ENCODE assay signal across 8 cellular contexts in the genomic region with DNA sequence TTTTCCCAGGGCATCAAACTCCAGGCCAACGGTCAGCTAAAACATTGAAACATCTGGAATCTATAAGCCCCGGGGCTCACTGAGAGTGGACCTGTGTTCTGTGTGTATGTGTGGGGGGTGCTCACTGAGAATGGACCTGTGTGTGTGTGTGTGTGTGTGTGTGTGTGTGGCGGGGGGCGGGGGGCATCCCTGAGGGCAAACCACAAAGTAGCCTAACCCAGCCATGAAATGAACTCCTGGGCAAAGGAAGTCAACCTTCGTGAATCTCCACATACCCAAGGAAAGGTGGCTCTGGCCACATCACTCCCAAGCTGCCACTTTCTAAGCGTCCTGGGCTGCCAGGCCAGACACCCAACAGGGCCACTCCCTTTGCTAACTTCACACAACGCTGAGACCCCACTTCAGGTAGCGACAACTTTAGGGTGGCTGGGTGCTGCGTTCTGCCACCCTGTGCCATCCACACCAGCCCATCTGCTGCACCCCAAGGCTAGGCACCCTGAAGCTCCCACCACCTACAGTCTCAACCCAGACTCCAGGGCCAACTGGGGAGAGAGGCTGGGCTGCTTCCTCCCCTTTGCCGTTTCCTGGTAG. TPM values are rescaled to one million over a fixed set of nuclear protein-coding genes. Genes with fewer than 3 reads are reported as not detected.
DNase-seq lines count a peak whose midpoint lies in the region; ATAC-seq and TF ChIP-seq lines count a peak whose summit lies in the region.

No MANE protein-coding gene starts in this region.

- peaks cover 16 to 73% (median 44%) of the 10 kb centered on the region in 11 experiments; a peak in 21 of 22 replicates for H4K20me1 ChIP-seq in BLaER1 treated with 17β-estradiol and CSF1 and Interleukin-3, amounts not matched to agents 10 nM and 100 nM
- H4K20me1 ChIP-seq in neural cell (ENCODE audit: insufficient read depth): no peaks in the 10 kb centered on the region

- no peak for TF ChIP-seq RAD21 in neural cell (conservative IDR thresholded peaks at IDR 0.05)

- peak overlapping the region; percentile 88 to 99 (median 98); a peak in 21 of 22 replicates for H3K27ac ChIP-seq in BLaER1 treated with 17β-estradiol and CSF1 and Interleukin-3, amounts not matched to agents 10 nM and 100 nM
- H3K27ac ChIP-seq in ectodermal cell (ENCODE audit: insufficient read depth, low read depth, low read length, poor library complexity, severe bottlenecking): peak overlapping the region; percentile 76
- no peak overlapping the region for H3K27ac ChIP-seq in neural cell (ENCODE audit: low read length)

- no peaks in the 10 kb centered on the region for H3K9me2 ChIP-seq in neural cell (ENCODE audit: insufficient read depth, low read length)

- H3K4me1 ChIP-seq in BLaER1 treated with 17β-estradiol and CSF1 and Interleukin-3, amounts not matched to agents 10 nM and 100 nM: peaks cover 65 to 85% (median 80%) of the 10 kb centered on the region in 10 experiments
- H3K4me1 ChIP-seq in NT2/D1 (ENCODE audit: insufficient read depth, insufficient read length) (peaks cover 44% of the 10 kb centered on the region), ectodermal cell (ENCODE audit: control insufficient read depth, insufficient read depth, low read length) (peaks cover 32% of the 10 kb centered on the region)

- no peak for TF ChIP-seq CTCF in neural cell (IDR thresholded peaks at IDR 0.05; ENCODE audit: poor library complexity, severe bottlenecking)

- TF ChIP-seq EP300 in neural cell (conservative IDR thresholded peaks at IDR 0.05; ENCODE audit: poor library complexity, severe bottlenecking): no peak

- peak overlapping the region; percentile 98 to 100 (median 100) for H3K4me2 ChIP-seq in BLaER1 treated with 17β-estradiol and CSF1 and Interleukin-3, amounts not matched to agents 10 nM and 100 nM
- H3K4me2 ChIP-seq in neural cell (ENCODE audit: low read length): peak overlapping the region; percentile 73

- no peaks in the 10 kb centered on the region for H3F3A ChIP-seq in neural cell (ENCODE audit: insufficient read depth, low read length, poor library complexity, severe bottlenecking)

- no peak for DNase-seq in NT2/D1 (ENCODE audit: low read depth, low spot score)
- DNase-seq in NOMO-1 treated with dmso at 0.1 percent for 144 hours (lab: John Stamatoyannopoulos, UW; ENCODE audit: unreplicated experiment): no peak
- DNase-seq in cerebellum (ENCODE audit: low spot score): no peak

- WGBS in ectodermal cell, 2 experiments: 74% methylated on average over 10 of the region's 10 CpGs

- peaks cover 15 to 21% (median 18%) of the 10 kb centered on the region in 11 experiments for H3K36me3 ChIP-seq in BLaER1 treated with 17β-estradiol and CSF1 and Interleukin-3, amounts not matched to agents 10 nM and 100 nM
- H3K36me3 ChIP-seq in NT2/D1 (ENCODE audit: insufficient read depth, insufficient read length, low read length) (peaks cover 33% of the 10 kb centered on the region), ectodermal cell (ENCODE audit: control insufficient read depth, insufficient read depth, low read length) (no peaks in the 10 kb centered on the region), neural cell (ENCODE audit: insufficient read depth, low read length) (no peaks in the 10 kb centered on the region)

- no peaks in the 10 kb centered on the region for H3K9me3 ChIP-seq in BLaER1 treated with 17β-estradiol and CSF1 and Interleukin-3, amounts not matched to agents 10 nM and 100 nM (replicated peaks in 1 of 11)
- H3K9me3 ChIP-seq in NT2/D1 (ENCODE audit: insufficient read depth, low read length): no peaks in the 10 kb centered on the region
- H3K9me3 ChIP-seq in ectodermal cell (ENCODE audit: control insufficient read depth, low read length): no peaks in the 10 kb centered on the region
- no peaks in the 10 kb centered on the region for H3K9me3 ChIP-seq in neural cell (ENCODE audit: low read length)

- peak overlapping the region; percentile 91 to 99 (median 94) for H3K4me3 ChIP-seq in BLaER1 treated with 17β-estradiol and CSF1 and Interleukin-3, amounts not matched to agents 10 nM and 100 nM
- peak overlapping the region; percentile 80 for H3K4me3 ChIP-seq in NT2/D1 (ENCODE audit: insufficient read length, low read depth)
- H3K4me3 ChIP-seq in ectodermal cell (ENCODE audit: insufficient read depth, low read depth, low read length): peak overlapping the region; percentile 67
- peak overlapping the region; percentile 72 for H3K4me3 ChIP-seq in neural cell (ENCODE audit: low read length)

- peaks cover 23% of the 10 kb centered on the region for H3K79me2 ChIP-seq in neural cell (replicated peaks; ENCODE audit: insufficient read depth, low read length)

- no peak overlapping the region for H2AFZ ChIP-seq in neural cell (ENCODE audit: low read depth, low read length)

- ATAC-seq in HG02571 (IDR thresholded peaks at IDR 0.05; ENCODE audit: unreplicated experiment) (no peak), GM21447 (IDR thresholded peaks at IDR 0.05; ENCODE audit: unreplicated experiment) (no peak)

- peaks cover 15 to 24% (median 19%) of the 10 kb centered on the region in 11 experiments for H3K27me3 ChIP-seq in BLaER1 treated with 17β-estradiol and CSF1 and Interleukin-3, amounts not matched to agents 10 nM and 100 nM
- H3K27me3 ChIP-seq in NT2/D1 (ENCODE audit: insufficient read depth, insufficient read length): peaks cover 10% of the 10 kb centered on the region
- H3K27me3 ChIP-seq in ectodermal cell (ENCODE audit: control insufficient read depth, insufficient read depth, low read length, poor library complexity, severe bottlenecking): peaks cover 17% of the 10 kb centered on the region
- no peaks in the 10 kb centered on the region for H3K27me3 ChIP-seq in neural cell (ENCODE audit: insufficient read depth, low read depth, low read length)

- peak overlapping the region; percentile 89 to 99 (median 96) for H3K9ac ChIP-seq in BLaER1 treated with 17β-estradiol and CSF1 and Interleukin-3, amounts not matched to agents 10 nM and 100 nM
- H3K9ac ChIP-seq in NT2/D1 (ENCODE audit: insufficient read length, low read depth) (peak overlapping the region; percentile 89), neural cell (ENCODE audit: low read length) (peak overlapping the region; percentile 68)

TF ChIP-seq in neural cell, 6 proteins besides CTCF, POLR2A, EP300 and RAD21:
- TF ChIP-seq POLR2AphosphoS5 (IDR thresholded peaks at IDR 0.05) (no peak), EZH2 (IDR thresholded peaks at IDR 0.05; ENCODE audit: borderline replicate concordance, insufficient read depth, low read length, poor library complexity, severe bottlenecking) (no peak), SMC3 (conservative IDR thresholded peaks at IDR 0.05; ENCODE audit: poor library complexity) (no peak), MXI1 (conservative IDR thresholded peaks at IDR 0.05; ENCODE audit: poor library complexity, severe bottlenecking) (no peak), TAF1 (IDR thresholded peaks at IDR 0.05; ENCODE audit: low read depth) (no peak)
- TF ChIP-seq, protein P1, sequence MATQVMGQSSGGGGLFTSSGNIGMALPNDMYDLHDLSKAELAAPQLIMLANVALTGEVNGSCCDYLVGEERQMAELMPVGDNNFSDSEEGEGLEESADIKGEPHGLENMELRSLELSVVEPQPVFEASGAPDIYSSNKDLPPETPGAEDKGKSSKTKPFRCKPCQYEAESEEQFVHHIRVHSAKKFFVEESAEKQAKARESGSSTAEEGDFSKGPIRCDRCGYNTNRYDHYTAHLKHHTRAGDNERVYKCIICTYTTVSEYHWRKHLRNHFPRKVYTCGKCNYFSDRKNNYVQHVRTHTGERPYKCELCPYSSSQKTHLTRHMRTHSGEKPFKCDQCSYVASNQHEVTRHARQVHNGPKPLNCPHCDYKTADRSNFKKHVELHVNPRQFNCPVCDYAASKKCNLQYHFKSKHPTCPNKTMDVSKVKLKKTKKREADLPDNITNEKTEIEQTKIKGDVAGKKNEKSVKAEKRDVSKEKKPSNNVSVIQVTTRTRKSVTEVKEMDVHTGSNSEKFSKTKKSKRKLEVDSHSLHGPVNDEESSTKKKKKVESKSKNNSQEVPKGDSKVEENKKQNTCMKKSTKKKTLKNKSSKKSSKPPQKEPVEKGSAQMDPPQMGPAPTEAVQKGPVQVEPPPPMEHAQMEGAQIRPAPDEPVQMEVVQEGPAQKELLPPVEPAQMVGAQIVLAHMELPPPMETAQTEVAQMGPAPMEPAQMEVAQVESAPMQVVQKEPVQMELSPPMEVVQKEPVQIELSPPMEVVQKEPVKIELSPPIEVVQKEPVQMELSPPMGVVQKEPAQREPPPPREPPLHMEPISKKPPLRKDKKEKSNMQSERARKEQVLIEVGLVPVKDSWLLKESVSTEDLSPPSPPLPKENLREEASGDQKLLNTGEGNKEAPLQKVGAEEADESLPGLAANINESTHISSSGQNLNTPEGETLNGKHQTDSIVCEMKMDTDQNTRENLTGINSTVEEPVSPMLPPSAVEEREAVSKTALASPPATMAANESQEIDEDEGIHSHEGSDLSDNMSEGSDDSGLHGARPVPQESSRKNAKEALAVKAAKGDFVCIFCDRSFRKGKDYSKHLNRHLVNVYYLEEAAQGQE (IDR thresholded peaks at IDR 0.05; ENCODE audit: borderline replicate concordance): no peak

RNA-seq across cellular contexts. Expression of a gene that starts 1.6 kb away (rescaled TPM):
- polyA plus RNA-seq in ectodermal cell (2013, experiment 1 of 4): 19.5 TPM
- 16.7 TPM for polyA plus RNA-seq in ectodermal cell (2013, experiment 2 of 4)
- 12.0 TPM for polyA plus RNA-seq in ectodermal cell (2013, experiment 3 of 4)
- 12.7 TPM for polyA plus RNA-seq in ectodermal cell (2013, experiment 4 of 4)
- 11.8 and 12.4 TPM in 2 replicates for polyA plus RNA-seq in neural cell
- 13.5 and 14.4 TPM in 2 replicates for polyA minus RNA-seq in neural cell
- total RNA-seq in cerebellum: 9.0 TPM

RNA-seq across cellular contexts. Expression of a gene that starts 8.0 kb away (rescaled TPM):
- 16.9 TPM for polyA plus RNA-seq in ectodermal cell (2013, experiment 1 of 4)
- polyA plus RNA-seq in ectodermal cell (2013, experiment 2 of 4): 17.6 TPM
- 14.1 TPM for polyA plus RNA-seq in ectodermal cell (2013, experiment 3 of 4)
- polyA plus RNA-seq in ectodermal cell (2013, experiment 4 of 4): 19.3 TPM
- polyA plus RNA-seq in neural cell: 44.5 and 54.4 TPM in 2 replicates
- polyA minus RNA-seq in neural cell: 11.9 and 16.6 TPM in 2 replicates
- total RNA-seq in cerebellum: 9.9 TPM

RNA-seq across cellular contexts. Expression of a gene that starts 11.1 kb away (rescaled TPM):
- 87.0 TPM for polyA plus RNA-seq in ectodermal cell (2013, experiment 1 of 4)
- polyA plus RNA-seq in ectodermal cell (2013, experiment 2 of 4): 77.7 TPM
- 65.9 TPM for polyA plus RNA-seq in ectodermal cell (2013, experiment 3 of 4)
- 71.9 TPM for polyA plus RNA-seq in ectodermal cell (2013, experiment 4 of 4)
- polyA plus RNA-seq in neural cell: 41.7 and 61.0 TPM in 2 replicates
- polyA minus RNA-seq in neural cell: 18.9 and 23.1 TPM in 2 replicates
- total RNA-seq in cerebellum: 21.8 TPM

RNA-seq across cellular contexts. Expression of a gene that starts 14.8 kb away (rescaled TPM):
- 12.8 TPM for polyA plus RNA-seq in ectodermal cell (2013, experiment 1 of 4)
- polyA plus RNA-seq in ectodermal cell (2013, experiment 2 of 4): 14.9 TPM
- 9.1 TPM for polyA plus RNA-seq in ectodermal cell (2013, experiment 3 of 4)
- polyA plus RNA-seq in ectodermal cell (2013, experiment 4 of 4): 10.1 TPM
- 28.9 and 35.3 TPM in 2 replicates for polyA plus RNA-seq in neural cell
- polyA minus RNA-seq in neural cell: 22.8 and 28.7 TPM in 2 replicates
- 14.1 TPM for total RNA-seq in cerebellum

RNA-seq across cellular contexts. Expression of a gene that starts 21.1 kb away (rescaled TPM):
- polyA plus RNA-seq in ectodermal cell (2013, experiment 1 of 4): not detected
- polyA plus RNA-seq in ectodermal cell (2013, experiment 2 of 4): 0.12 TPM
- 0.21 TPM for polyA plus RNA-seq in ectodermal cell (2013, experiment 3 of 4)
- polyA plus RNA-seq in ectodermal cell (2013, experiment 4 of 4): 0.20 TPM
- polyA plus RNA-seq in neural cell: 1.1 and 1.2 TPM in 2 replicates
- 0.81 and 1.5 TPM in 2 replicates for polyA minus RNA-seq in neural cell
- total RNA-seq in cerebellum: 0.36 TPM
